In genomic region chr5:90899014-90899604, GRCh38 we compare ENCODE assay signal across 1 cellular context.
A peak's percentile ranks its signal among the peaks of the same experiment; 100 is the strongest.
TF ChIP-seq lines count a peak whose summit lies in the region.

No MANE protein-coding gene starts in this region.

TF ChIP-seq in HepG2, 621 proteins besides CTCF, POLR2A, EP300 and RAD21 (continued from another document and continues in another):
- 0 out of 2 replicates have a peak, but pooled peaks have one; percentile 22 for TF ChIP-seq ZNF639 (CRISPR knock-in tag; conservative IDR thresholded peaks at IDR 0.05)
- TF ChIP-seq ZNF460 (CRISPR knock-in tag; IDR thresholded peaks at IDR 0.05; ENCODE audit: borderline replicate concordance) = no peak
- no peak for TF ChIP-seq ZNF572 (CRISPR knock-in tag; IDR thresholded peaks at IDR 0.05)
- TF ChIP-seq ZNF446 (CRISPR knock-in tag; IDR thresholded peaks at IDR 0.05) = no peak
- no peak for TF ChIP-seq PHB2 (IDR thresholded peaks at IDR 0.05; ENCODE audit: partially characterized antibody)
- TF ChIP-seq POLR2AphosphoS2 (IDR thresholded peaks at IDR 0.05; ENCODE audit: low read depth, low read length) = no peak
- TF ChIP-seq NFKBIZ (CRISPR knock-in tag; IDR thresholded peaks at IDR 0.05) = no peak
- no peak for TF ChIP-seq TSC22D2 (CRISPR knock-in tag; IDR thresholded peaks at IDR 0.05; ENCODE audit: borderline replicate concordance)
- no peak for TF ChIP-seq ZNF780A (CRISPR knock-in tag; IDR thresholded peaks at IDR 0.05)
- TF ChIP-seq AKAP8 (CRISPR knock-in tag; IDR thresholded peaks at IDR 0.05) = no peak
- TF ChIP-seq PCBP2 (optimal IDR thresholded peaks at IDR 0.05; ENCODE audit: low read depth, low read length, poor library complexity, severe bottlenecking) = no peak
- TF ChIP-seq, protein P1, sequence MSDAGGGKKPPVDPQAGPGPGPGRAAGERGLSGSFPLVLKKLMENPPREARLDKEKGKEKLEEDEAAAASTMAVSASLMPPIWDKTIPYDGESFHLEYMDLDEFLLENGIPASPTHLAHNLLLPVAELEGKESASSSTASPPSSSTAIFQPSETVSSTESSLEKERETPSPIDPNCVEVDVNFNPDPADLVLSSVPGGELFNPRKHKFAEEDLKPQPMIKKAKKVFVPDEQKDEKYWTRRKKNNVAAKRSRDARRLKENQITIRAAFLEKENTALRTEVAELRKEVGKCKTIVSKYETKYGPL (CRISPR knock-in tag; IDR thresholded peaks at IDR 0.05) = no peak
- TF ChIP-seq SMARCE1 (IDR thresholded peaks at IDR 0.05; ENCODE audit: borderline replicate concordance) = no peak
- TF ChIP-seq ZMYM4 (CRISPR knock-in tag; IDR thresholded peaks at IDR 0.05) = peak; percentile 68
- no peak for TF ChIP-seq ZNF724P (CRISPR knock-in tag; IDR thresholded peaks at IDR 0.05; ENCODE audit: borderline replicate concordance)
- TF ChIP-seq RBFOX2 (IDR thresholded peaks at IDR 0.05; ENCODE audit: low read depth, low read length) = no peak
- TF ChIP-seq RFXANK (CRISPR knock-in tag; IDR thresholded peaks at IDR 0.05) = no peak
- TF ChIP-seq, protein P2, sequence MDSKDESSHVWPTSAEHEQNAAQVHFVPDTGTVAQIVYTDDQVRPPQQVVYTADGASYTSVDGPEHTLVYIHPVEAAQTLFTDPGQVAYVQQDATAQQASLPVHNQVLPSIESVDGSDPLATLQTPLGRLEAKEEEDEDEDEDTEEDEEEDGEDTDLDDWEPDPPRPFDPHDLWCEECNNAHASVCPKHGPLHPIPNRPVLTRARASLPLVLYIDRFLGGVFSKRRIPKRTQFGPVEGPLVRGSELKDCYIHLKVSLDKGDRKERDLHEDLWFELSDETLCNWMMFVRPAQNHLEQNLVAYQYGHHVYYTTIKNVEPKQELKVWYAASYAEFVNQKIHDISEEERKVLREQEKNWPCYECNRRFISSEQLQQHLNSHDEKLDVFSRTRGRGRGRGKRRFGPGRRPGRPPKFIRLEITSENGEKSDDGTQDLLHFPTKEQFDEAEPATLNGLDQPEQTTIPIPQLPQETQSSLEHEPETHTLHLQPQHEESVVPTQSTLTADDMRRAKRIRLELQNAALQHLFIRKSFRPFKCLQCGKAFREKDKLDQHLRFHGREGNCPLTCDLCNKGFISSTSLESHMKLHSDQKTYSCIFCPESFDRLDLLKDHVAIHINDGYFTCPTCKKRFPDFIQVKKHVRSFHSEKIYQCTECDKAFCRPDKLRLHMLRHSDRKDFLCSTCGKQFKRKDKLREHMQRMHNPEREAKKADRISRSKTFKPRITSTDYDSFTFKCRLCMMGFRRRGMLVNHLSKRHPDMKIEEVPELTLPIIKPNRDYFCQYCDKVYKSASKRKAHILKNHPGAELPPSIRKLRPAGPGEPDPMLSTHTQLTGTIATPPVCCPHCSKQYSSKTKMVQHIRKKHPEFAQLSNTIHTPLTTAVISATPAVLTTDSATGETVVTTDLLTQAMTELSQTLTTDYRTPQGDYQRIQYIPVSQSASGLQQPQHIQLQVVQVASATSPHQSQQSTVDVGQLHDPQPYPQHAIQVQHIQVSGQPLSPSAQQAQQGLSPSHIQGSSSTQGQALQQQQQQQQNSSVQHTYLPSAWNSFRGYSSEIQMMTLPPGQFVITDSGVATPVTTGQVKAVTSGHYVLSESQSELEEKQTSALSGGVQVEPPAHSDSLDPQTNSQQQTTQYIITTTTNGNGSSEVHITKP (CRISPR knock-in tag; IDR thresholded peaks at IDR 0.05; ENCODE audit: low read depth) = no peak
- peak; percentile 37; the same call in 1 of the 2 replicates for TF ChIP-seq POGZ (CRISPR knock-in tag; IDR thresholded peaks at IDR 0.05)
- no peak for TF ChIP-seq ZFP1 (CRISPR knock-in tag; IDR thresholded peaks at IDR 0.05)
- TF ChIP-seq SIN3B (IDR thresholded peaks at IDR 0.05; ENCODE audit: low read length) = no peak
- TF ChIP-seq SALL1 (CRISPR knock-in tag; IDR thresholded peaks at IDR 0.05) = peak; percentile 51; the same call in 1 of the 2 replicates
- TF ChIP-seq ZBTB10 (CRISPR knock-in tag; IDR thresholded peaks at IDR 0.05; ENCODE audit: borderline replicate concordance) = no peak
- peak; percentile 44; the same call in 1 of the 2 replicates for TF ChIP-seq CREM (IDR thresholded peaks at IDR 0.05)
- no peak for TF ChIP-seq CREM (CRISPR knock-in tag; IDR thresholded peaks at IDR 0.05)
- no peak for TF ChIP-seq SPEN (CRISPR knock-in tag; IDR thresholded peaks at IDR 0.05; ENCODE audit: low read depth)
- peak; percentile 67 for TF ChIP-seq TEAD3 (CRISPR knock-in tag; optimal IDR thresholded peaks at IDR 0.05; ENCODE audit: borderline replicate concordance)
- TF ChIP-seq ZNF264 (CRISPR knock-in tag; IDR thresholded peaks at IDR 0.05) = no peak
- TF ChIP-seq ELF3 (CRISPR knock-in tag; IDR thresholded peaks at IDR 0.05) = peak; percentile 85
- peak; percentile 76 for TF ChIP-seq GATAD2A (CRISPR knock-in tag; IDR thresholded peaks at IDR 0.05)
- no peak for TF ChIP-seq SYNCRIP (IDR thresholded peaks at IDR 0.05; ENCODE audit: insufficient read depth, low read depth, low read length)
- peak; percentile 48; the same call in 1 of the 2 replicates for TF ChIP-seq PITX1 (CRISPR knock-in tag; IDR thresholded peaks at IDR 0.05)
- TF ChIP-seq SNAPC2 (CRISPR knock-in tag; IDR thresholded peaks at IDR 0.05) = no peak
- TF ChIP-seq, protein P3, sequence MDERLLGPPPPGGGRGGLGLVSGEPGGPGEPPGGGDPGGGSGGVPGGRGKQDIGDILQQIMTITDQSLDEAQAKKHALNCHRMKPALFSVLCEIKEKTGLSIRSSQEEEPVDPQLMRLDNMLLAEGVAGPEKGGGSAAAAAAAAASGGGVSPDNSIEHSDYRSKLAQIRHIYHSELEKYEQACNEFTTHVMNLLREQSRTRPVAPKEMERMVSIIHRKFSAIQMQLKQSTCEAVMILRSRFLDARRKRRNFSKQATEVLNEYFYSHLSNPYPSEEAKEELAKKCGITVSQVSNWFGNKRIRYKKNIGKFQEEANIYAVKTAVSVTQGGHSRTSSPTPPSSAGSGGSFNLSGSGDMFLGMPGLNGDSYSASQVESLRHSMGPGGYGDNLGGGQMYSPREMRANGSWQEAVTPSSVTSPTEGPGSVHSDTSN (CRISPR knock-in tag; IDR thresholded peaks at IDR 0.05) = no peak
- no peak for TF ChIP-seq ZNF354B (CRISPR knock-in tag; IDR thresholded peaks at IDR 0.05)
- peak; percentile 44; the same call in 1 of the 2 replicates for TF ChIP-seq ARID3A (IDR thresholded peaks at IDR 0.05; ENCODE audit: low read depth, low read length)
- TF ChIP-seq, protein P4, sequence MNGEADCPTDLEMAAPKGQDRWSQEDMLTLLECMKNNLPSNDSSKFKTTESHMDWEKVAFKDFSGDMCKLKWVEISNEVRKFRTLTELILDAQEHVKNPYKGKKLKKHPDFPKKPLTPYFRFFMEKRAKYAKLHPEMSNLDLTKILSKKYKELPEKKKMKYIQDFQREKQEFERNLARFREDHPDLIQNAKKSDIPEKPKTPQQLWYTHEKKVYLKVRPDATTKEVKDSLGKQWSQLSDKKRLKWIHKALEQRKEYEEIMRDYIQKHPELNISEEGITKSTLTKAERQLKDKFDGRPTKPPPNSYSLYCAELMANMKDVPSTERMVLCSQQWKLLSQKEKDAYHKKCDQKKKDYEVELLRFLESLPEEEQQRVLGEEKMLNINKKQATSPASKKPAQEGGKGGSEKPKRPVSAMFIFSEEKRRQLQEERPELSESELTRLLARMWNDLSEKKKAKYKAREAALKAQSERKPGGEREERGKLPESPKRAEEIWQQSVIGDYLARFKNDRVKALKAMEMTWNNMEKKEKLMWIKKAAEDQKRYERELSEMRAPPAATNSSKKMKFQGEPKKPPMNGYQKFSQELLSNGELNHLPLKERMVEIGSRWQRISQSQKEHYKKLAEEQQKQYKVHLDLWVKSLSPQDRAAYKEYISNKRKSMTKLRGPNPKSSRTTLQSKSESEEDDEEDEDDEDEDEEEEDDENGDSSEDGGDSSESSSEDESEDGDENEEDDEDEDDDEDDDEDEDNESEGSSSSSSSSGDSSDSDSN (CRISPR knock-in tag; IDR thresholded peaks at IDR 0.05) = peak; percentile 18; the same call in 1 of the 2 replicates
- TF ChIP-seq ZSCAN22 (CRISPR knock-in tag; IDR thresholded peaks at IDR 0.05) = no peak
- TF ChIP-seq, protein P5, sequence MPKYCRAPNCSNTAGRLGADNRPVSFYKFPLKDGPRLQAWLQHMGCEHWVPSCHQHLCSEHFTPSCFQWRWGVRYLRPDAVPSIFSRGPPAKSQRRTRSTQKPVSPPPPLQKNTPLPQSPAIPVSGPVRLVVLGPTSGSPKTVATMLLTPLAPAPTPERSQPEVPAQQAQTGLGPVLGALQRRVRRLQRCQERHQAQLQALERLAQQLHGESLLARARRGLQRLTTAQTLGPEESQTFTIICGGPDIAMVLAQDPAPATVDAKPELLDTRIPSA (CRISPR knock-in tag; IDR thresholded peaks at IDR 0.05; ENCODE audit: borderline replicate concordance) = no peak
- no peak for TF ChIP-seq SIX1 (CRISPR knock-in tag; IDR thresholded peaks at IDR 0.05; ENCODE audit: borderline replicate concordance)
- no peak for TF ChIP-seq ZNF674 (CRISPR knock-in tag; IDR thresholded peaks at IDR 0.05; ENCODE audit: low read depth)
- peak; percentile 78 for TF ChIP-seq GFI1 (CRISPR knock-in tag; IDR thresholded peaks at IDR 0.05; ENCODE audit: borderline replicate concordance)
- no peak for TF ChIP-seq ZNF496 (CRISPR knock-in tag; IDR thresholded peaks at IDR 0.05; ENCODE audit: insufficient replicate concordance)
- TF ChIP-seq ZNF570 (CRISPR knock-in tag; IDR thresholded peaks at IDR 0.05; ENCODE audit: borderline replicate concordance) = no peak
- peak; percentile 14 for TF ChIP-seq SKI (IDR thresholded peaks at IDR 0.05; ENCODE audit: partially characterized antibody)
- 0 out of 2 replicates have a peak, but pooled peaks have one; percentile 28 for TF ChIP-seq HNRNPUL1 (IDR thresholded peaks at IDR 0.05; ENCODE audit: low read depth, low read length)
- TF ChIP-seq, protein P6, sequence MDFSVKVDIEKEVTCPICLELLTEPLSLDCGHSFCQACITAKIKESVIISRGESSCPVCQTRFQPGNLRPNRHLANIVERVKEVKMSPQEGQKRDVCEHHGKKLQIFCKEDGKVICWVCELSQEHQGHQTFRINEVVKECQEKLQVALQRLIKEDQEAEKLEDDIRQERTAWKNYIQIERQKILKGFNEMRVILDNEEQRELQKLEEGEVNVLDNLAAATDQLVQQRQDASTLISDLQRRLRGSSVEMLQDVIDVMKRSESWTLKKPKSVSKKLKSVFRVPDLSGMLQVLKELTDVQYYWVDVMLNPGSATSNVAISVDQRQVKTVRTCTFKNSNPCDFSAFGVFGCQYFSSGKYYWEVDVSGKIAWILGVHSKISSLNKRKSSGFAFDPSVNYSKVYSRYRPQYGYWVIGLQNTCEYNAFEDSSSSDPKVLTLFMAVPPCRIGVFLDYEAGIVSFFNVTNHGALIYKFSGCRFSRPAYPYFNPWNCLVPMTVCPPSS (IDR thresholded peaks at IDR 0.05) = no peak
- TF ChIP-seq ZNF143 (CRISPR knock-in tag; IDR thresholded peaks at IDR 0.05) = no peak
- 0 out of 4 replicates have a peak, but pooled peaks of 1 of the 2 experiments have one; percentile 10 for TF ChIP-seq MAFK (conservative IDR thresholded peaks at IDR 0.05 in 1 of 2, IDR thresholded peaks at IDR 0.05 in 1 of 2; ENCODE audit: low read length in 2 of 2)
- no peak for TF ChIP-seq ZNF253 (CRISPR knock-in tag; IDR thresholded peaks at IDR 0.05; ENCODE audit: borderline replicate concordance)
- no peak for TF ChIP-seq DBP (CRISPR knock-in tag; IDR thresholded peaks at IDR 0.05; ENCODE audit: not compliant biosample characterization)
- no peak for TF ChIP-seq PHF8 (CRISPR knock-in tag; IDR thresholded peaks at IDR 0.05)
- no peak for TF ChIP-seq RAD51 (IDR thresholded peaks at IDR 0.05; ENCODE audit: borderline replicate concordance)
- 0 out of 2 replicates have a peak, but pooled peaks have one; percentile 41 for TF ChIP-seq MEIS2 (CRISPR knock-in tag; IDR thresholded peaks at IDR 0.05)
- TF ChIP-seq ZNF720 (CRISPR knock-in tag; IDR thresholded peaks at IDR 0.05) = no peak
- 0 out of 2 replicates have a peak, but pooled peaks have one; percentile 20 for TF ChIP-seq MAFF (IDR thresholded peaks at IDR 0.05; ENCODE audit: low read depth, low read length)
